Comparison of ENCODE assay signal across 8 cellular contexts in genomic region chr16:30893082-30893743, GRCh38. TPM values are rescaled to one million over a fixed set of nuclear protein-coding genes. Genes with fewer than 3 reads are reported as not detected.
DNase-seq lines count a peak whose midpoint lies in the region; ATAC-seq, FAIRE-seq and TF ChIP-seq lines count a peak whose summit lies in the region.

No MANE protein-coding gene starts in this region.

- no peak for ATAC-seq in activated CD4-positive, alpha-beta T cell treated with anti-CD3 and anti-CD28 coated beads for 36 hours
- no peak for ATAC-seq in HepG2

- H3K9me3 ChIP-seq in HUES6 (ENCODE audit: control insufficient read depth, insufficient read depth, low read depth, low read length): no peaks in the 10 kb centered on the region
- no peaks in the 10 kb centered on the region for H3K9me3 ChIP-seq in HepG2 (ENCODE audit: low read length)
- no peaks in the 10 kb centered on the region for H3K9me3 ChIP-seq in tibial artery

- peak overlapping the region; percentile 84 for H3K4me3 Mint-ChIP-seq in activated CD4-positive, alpha-beta T cell treated with anti-CD3 and anti-CD28 coated beads for 36 hours

- no peak overlapping the region for H2AFZ ChIP-seq in HepG2 (ENCODE audit: low read length)

- POLR2A ChIA-PET in activated CD4-positive, alpha-beta T cell treated with anti-CD3 and anti-CD28 coated beads for 36 hours (lab: Charles Lee): interaction anchor here (1.0 to 1.1 kb wide), 2 partner anchors 8 to 48 kb away, joined by 3 to 5 read pairs; no protein-coding TSS in a partner anchor
- POLR2A ChIA-PET in HepG2 (lab: Yijun Ruan, JAX): interaction anchor here (0.8 to 1.9 kb wide), 5 partner anchors 9 to 145 kb away, joined by 3 to 8 read pairs (median 6); partner anchors contain the start of genes FBXL19 and PHKG2

- TF ChIP-seq POLR2A in HepG2 (IDR thresholded peaks at IDR 0.05; ENCODE audit: insufficient read depth in 1 of 2, low read depth in 2 of 2, low read length in 2 of 2): no peak

- BruUV-seq in HepG2 (replicated peaks; lab: Mats Ljungman, UMichigan): no TSS peak

- H3K36me3 ChIP-seq in HUES6 (ENCODE audit: control insufficient read depth, insufficient read depth, low read length) (peaks cover 13% of the 10 kb centered on the region), HepG2 (replicated peaks in 1 of 2; ENCODE audit: control insufficient read depth in 1 of 2, insufficient read depth in 2 of 2, low read length in 2 of 2) (peaks cover 6 to 9% of the 10 kb centered on the region in 2 experiments; a peak in 4 of 5 replicates), tibial artery (peaks cover 13 to 41% (median 30%) of the 10 kb centered on the region in 3 donors)

- intact Hi-C loops in activated CD4-positive, alpha-beta T cell treated with anti-CD3 and anti-CD28 coated beads for 36 hours (cut with DNase I, micrococcal nuclease): no loop called here
- intact Hi-C loops in HepG2 (cut with micrococcal nuclease; ENCODE audit: unreplicated experiment): no loop called here
- intact Hi-C loops in tibial artery (cut with DNase I; ENCODE audit: low total_unique reads): no loop called here

- H3K79me2 ChIP-seq in HepG2 (ENCODE audit: insufficient read depth, low read length): peaks cover 8% of the 10 kb centered on the region

- no peaks in the 10 kb centered on the region for H3K9me3 Mint-ChIP-seq in activated CD4-positive, alpha-beta T cell treated with anti-CD3 and anti-CD28 coated beads for 36 hours (ENCODE audit: low read depth)

- peak overlapping the region; percentile 85 for H3K27ac Mint-ChIP-seq in activated CD4-positive, alpha-beta T cell treated with anti-CD3 and anti-CD28 coated beads for 36 hours

- CTCF ChIA-PET in activated CD4-positive, alpha-beta T cell treated with anti-CD3 and anti-CD28 coated beads for 36 hours (lab: Charles Lee): interaction anchor here (0.6 to 2.9 kb wide), 4 partner anchors 9 to 326 kb away, joined by 3 to 22 read pairs (median 4); no protein-coding TSS in a partner anchor
- CTCF ChIA-PET in HepG2 (lab: Yijun Ruan, JAX; ENCODE audit: low intra/inter-chr PET ratio, low total read pairs): interaction anchor here (2.0 kb wide), 1 partner anchor 48 kb away, joined by 10 read pairs; no protein-coding TSS in a partner anchor

- FAIRE-seq in HepG2 (lab: Jason Lieb, UNC): no peak

- no peak for TF ChIP-seq RAD21 in HepG2 (CRISPR knock-in tag; IDR thresholded peaks at IDR 0.05)

- TF ChIP-seq EP300 in HepG2 (IDR thresholded peaks at IDR 0.05; ENCODE audit: low read depth in 2 of 2, low read length in 2 of 2) (no peak), HepG2 (CRISPR knock-in tag; IDR thresholded peaks at IDR 0.05; ENCODE audit: borderline replicate concordance) (0 out of 2 replicates have a peak, but pooled peaks have one; percentile 10)

- H3K9ac ChIP-seq in HUES6 (ENCODE audit: low read length): peak overlapping the region; percentile 94
- H3K9ac ChIP-seq in HepG2 (ENCODE audit: insufficient read depth, low read depth, low read length): peak overlapping the region; percentile 99

- H3K27me3 ChIP-seq in HUES6 (ENCODE audit: control insufficient read depth, insufficient read depth, low read length): peaks cover 12% of the 10 kb centered on the region; the same call in 1 of the 2 replicates
- H3K27me3 ChIP-seq in HepG2 (ENCODE audit: control insufficient read depth in 1 of 2, insufficient read depth in 2 of 2, low read length in 2 of 2): no peaks in the 10 kb centered on the region
- H3K27me3 ChIP-seq in tibial artery: no peaks in the 10 kb centered on the region

- in situ Hi-C loops in astrocyte of the cerebellum (cut with HindIII; ENCODE audit: low sequenced_read_pairs): no loop called here
- in situ Hi-C loops in HepG2 (cut with HindIII; ENCODE audit: extremely low pct_ligation_motif_present, low pct_unique_long_range_greater_than_20kb): loop anchor here (10.0 kb wide), 1 partner anchor 48 kb away; no protein-coding TSS in a partner anchor

- no peak for TF ChIP-seq CTCF in astrocyte of the cerebellum (IDR thresholded peaks at IDR 0.05; ENCODE audit: low read depth, low read length, missing control alignments)
- peak; percentile 10; the same call in 1 of the 2 replicates for TF ChIP-seq CTCF in HepG2 (CRISPR knock-in tag; IDR thresholded peaks at IDR 0.05)
- TF ChIP-seq CTCF in tibial artery (IDR thresholded peaks at IDR 0.05): no peak

- WGBS in HepG2 (ENCODE audit: low lambda C conversion rate): 52% methylated on average over 9 of the region's 17 CpGs

- H3K27me3 Mint-ChIP-seq in activated CD4-positive, alpha-beta T cell treated with anti-CD3 and anti-CD28 coated beads for 36 hours: no peaks in the 10 kb centered on the region

- peaks cover 14% of the 10 kb centered on the region for H3K36me3 Mint-ChIP-seq in activated CD4-positive, alpha-beta T cell treated with anti-CD3 and anti-CD28 coated beads for 36 hours (ENCODE audit: low read depth)

- H3K4me3 ChIP-seq in HUES6 (ENCODE audit: low read depth, low read length) (peak overlapping the region; percentile 87), astrocyte of the cerebellum (ENCODE audit: low read depth, low read length) (peak overlapping the region; percentile 76), HepG2 (replicated peaks in 1 of 3; ENCODE audit: insufficient read depth in 1 of 3, low read depth in 2 of 3, low read length in 3 of 3) (peak overlapping the region; percentile 72 to 100 (median 84)), tibial artery (peak overlapping the region; percentile 81 to 98)

- H4K20me1 ChIP-seq in HepG2 (ENCODE audit: insufficient read depth, low read length): no peaks in the 10 kb centered on the region

- peaks cover 35% of the 10 kb centered on the region for H3K4me1 Mint-ChIP-seq in activated CD4-positive, alpha-beta T cell treated with anti-CD3 and anti-CD28 coated beads for 36 hours

- peak; percentile 44 for DNase-seq in activated CD4-positive, alpha-beta T cell treated with anti-CD3 and anti-CD28 coated beads for 36 hours
- DNase-seq in activated CD4-positive, alpha-beta T cell treated with anti-CD3 and anti-CD28 coated beads, Interleukin-2, amount 50 U/mL, for 4 hours: no peak
- DNase-seq in astrocyte of the cerebellum (ENCODE audit: low read depth): no peak
- DNase-seq in HepG2 (ENCODE audit: low spot score): no peak
- no peak for DNase-seq in tibial artery
- no peak for DNase-seq in retina
- no peak for DNase-seq in epidermal melanocyte (ENCODE audit: insufficient read length, low spot score)

- H3K27ac ChIP-seq in HUES6 (ENCODE audit: low read depth, low read length) (no peak overlapping the region), HepG2 (ENCODE audit: extremely low read length, insufficient read depth, low read length) (peak overlapping the region; percentile 65), tibial artery (peak overlapping the region; percentile 98 to 100)

- H3K4me1 ChIP-seq in HUES6 (ENCODE audit: control insufficient read depth, insufficient read depth, low read length) (peaks cover 27% of the 10 kb centered on the region), HepG2 (ENCODE audit: insufficient read depth, low read length) (peaks cover 51% of the 10 kb centered on the region), tibial artery (peaks cover 0 to 41% (median 40%) of the 10 kb centered on the region in 4 donors)

- peak overlapping the region; percentile 97 for H3K4me2 ChIP-seq in HepG2 (ENCODE audit: low read depth, low read length)

RNA-seq across cellular contexts. Expression of gene BCL7C, which starts 0.7 kb away (rescaled TPM):
- 10 to 100 TPM; 19.5 to 20.4 TPM for total RNA-seq in activated CD4-positive, alpha-beta T cell treated with anti-CD3 and anti-CD28 coated beads for 36 hours
- total RNA-seq in HepG2 (2016; rRNA removed; fragmentation: Illumina TruSeq; extraction: Trizol): 20.6 and 33.8 TPM in 2 replicates
- total RNA-seq in HepG2 (2016; cell fraction: cytosol; rRNA removed; fragmentation: Illumina TruSeq; extraction: Trizol; ENCODE audit: low read depth): 194 and 197 TPM in 2 replicates
- 22.9 and 35.1 TPM in 2 replicates for total RNA-seq in HepG2 (2016; cell fraction: insoluble cytoplasmic fraction; rRNA removed; fragmentation: Illumina TruSeq; extraction: Trizol)
- 119 and 127 TPM in 2 replicates for total RNA-seq in HepG2 (2016; cell fraction: membrane; rRNA removed; fragmentation: Illumina TruSeq; extraction: Trizol)
- 13.0 and 13.8 TPM in 2 replicates for total RNA-seq in HepG2 (2016; cell fraction: nucleus; rRNA removed; fragmentation: Illumina TruSeq; extraction: Trizol)
- 17.3 and 17.7 TPM in 2 replicates for polyA plus RNA-seq in HepG2 (2011; rRNA removed)
- 16.6 and 23.0 TPM in 2 replicates for polyA plus RNA-seq in HepG2 (2011; cell fraction: cytosol; rRNA removed)
- polyA plus RNA-seq in HepG2 (2011; cell fraction: nucleus; rRNA removed): 6.8 and 7.6 TPM in 2 replicates
- polyA plus RNA-seq in HepG2 (2012): 9.5 and 11.7 TPM in 2 replicates
- polyA plus RNA-seq in HepG2 (2016; cell fraction: cytosol; fragmentation: Illumina TruSeq; extraction: Trizol; ENCODE audit: low read depth): 217 TPM in 2 replicates
- 24.4 and 25.8 TPM in 2 replicates for polyA plus RNA-seq in HepG2 (2016; cell fraction: insoluble cytoplasmic fraction; fragmentation: Illumina TruSeq; extraction: Trizol; ENCODE audit: low read depth)
- polyA plus RNA-seq in HepG2 (2016; cell fraction: membrane; fragmentation: Illumina TruSeq; extraction: Trizol; ENCODE audit: low read depth): 119 and 124 TPM in 2 replicates
- 23.8 and 25.6 TPM in 2 replicates for polyA plus RNA-seq in HepG2 (2016; cell fraction: nucleus; fragmentation: Illumina TruSeq; extraction: Trizol; ENCODE audit: insufficient read depth, low read depth)
- polyA minus RNA-seq in HepG2 (2011; rRNA and poly(A)+ RNA removed; ENCODE audit: low replicate concordance): 4.2 and 4.3 TPM in 2 replicates
- polyA minus RNA-seq in HepG2 (2011; cell fraction: cytosol; rRNA and poly(A)+ RNA removed): 5.2 and 7.2 TPM in 2 replicates
- 3.6 and 3.9 TPM in 2 replicates for polyA minus RNA-seq in HepG2 (2011; cell fraction: nucleus; rRNA and poly(A)+ RNA removed)

RNA-seq across cellular contexts. Expression of gene CTF1, which starts 3.2 kb away (rescaled TPM):
- total RNA-seq in activated CD4-positive, alpha-beta T cell treated with anti-CD3 and anti-CD28 coated beads for 36 hours: under 1 TPM; 0.18 TPM
- total RNA-seq in HepG2 (2016; rRNA removed; fragmentation: Illumina TruSeq; extraction: Trizol): 0.11 and 0.13 TPM in 2 replicates
- total RNA-seq in HepG2 (2016; cell fraction: cytosol; rRNA removed; fragmentation: Illumina TruSeq; extraction: Trizol; ENCODE audit: low read depth): 0.18 and 0.20 TPM in 2 replicates
- 0.19 TPM in 1 of 2 replicates, not detected in the other for total RNA-seq in HepG2 (2016; cell fraction: insoluble cytoplasmic fraction; rRNA removed; fragmentation: Illumina TruSeq; extraction: Trizol)
- total RNA-seq in HepG2 (2016; cell fraction: membrane; rRNA removed; fragmentation: Illumina TruSeq; extraction: Trizol): 0.19 and 0.31 TPM in 2 replicates
- total RNA-seq in HepG2 (2016; cell fraction: nucleus; rRNA removed; fragmentation: Illumina TruSeq; extraction: Trizol): not detected in 2 replicates
- polyA plus RNA-seq in HepG2 (2011; rRNA removed): 1.8 and 2.6 TPM in 2 replicates
- polyA plus RNA-seq in HepG2 (2011; cell fraction: cytosol; rRNA removed): 1.5 and 1.6 TPM in 2 replicates
- polyA plus RNA-seq in HepG2 (2011; cell fraction: nucleus; rRNA removed): 1.7 and 2.3 TPM in 2 replicates
- polyA plus RNA-seq in HepG2 (2012): 0.57 and 0.99 TPM in 2 replicates
- 0.20 and 0.23 TPM in 2 replicates for polyA plus RNA-seq in HepG2 (2016; cell fraction: cytosol; fragmentation: Illumina TruSeq; extraction: Trizol; ENCODE audit: low read depth)
- polyA plus RNA-seq in HepG2 (2016; cell fraction: insoluble cytoplasmic fraction; fragmentation: Illumina TruSeq; extraction: Trizol; ENCODE audit: low read depth): 0.44 and 0.81 TPM in 2 replicates
- 0.44 and 0.47 TPM in 2 replicates for polyA plus RNA-seq in HepG2 (2016; cell fraction: membrane; fragmentation: Illumina TruSeq; extraction: Trizol; ENCODE audit: low read depth)
- polyA plus RNA-seq in HepG2 (2016; cell fraction: nucleus; fragmentation: Illumina TruSeq; extraction: Trizol; ENCODE audit: insufficient read depth, low read depth): 0.28 and 0.49 TPM in 2 replicates
- 0.94 and 3.5 TPM in 2 replicates for polyA minus RNA-seq in HepG2 (2011; rRNA and poly(A)+ RNA removed; ENCODE audit: low replicate concordance)
- polyA minus RNA-seq in HepG2 (2011; cell fraction: cytosol; rRNA and poly(A)+ RNA removed): 0.49 and 0.97 TPM in 2 replicates
- 0.25 and 0.77 TPM in 2 replicates for polyA minus RNA-seq in HepG2 (2011; cell fraction: nucleus; rRNA and poly(A)+ RNA removed)

RNA-seq across cellular contexts. Expression of gene FBXL19, which starts 30.2 kb away (rescaled TPM):
- total RNA-seq in activated CD4-positive, alpha-beta T cell treated with anti-CD3 and anti-CD28 coated beads for 36 hours: 10 to 100 TPM; 23.7 to 31.4 TPM
- total RNA-seq in HepG2 (2016; rRNA removed; fragmentation: Illumina TruSeq; extraction: Trizol): 7.4 and 13.7 TPM in 2 replicates
- total RNA-seq in HepG2 (2016; cell fraction: cytosol; rRNA removed; fragmentation: Illumina TruSeq; extraction: Trizol; ENCODE audit: low read depth): 0.88 and 1.0 TPM in 2 replicates
- 7.5 and 14.8 TPM in 2 replicates for total RNA-seq in HepG2 (2016; cell fraction: insoluble cytoplasmic fraction; rRNA removed; fragmentation: Illumina TruSeq; extraction: Trizol)
- 3.5 and 3.7 TPM in 2 replicates for total RNA-seq in HepG2 (2016; cell fraction: membrane; rRNA removed; fragmentation: Illumina TruSeq; extraction: Trizol)
- total RNA-seq in HepG2 (2016; cell fraction: nucleus; rRNA removed; fragmentation: Illumina TruSeq; extraction: Trizol): 7.2 and 8.5 TPM in 2 replicates
- 6.0 and 10.1 TPM in 2 replicates for polyA plus RNA-seq in HepG2 (2011; rRNA removed)
- 4.8 and 8.3 TPM in 2 replicates for polyA plus RNA-seq in HepG2 (2011; cell fraction: cytosol; rRNA removed)
- polyA plus RNA-seq in HepG2 (2011; cell fraction: nucleus; rRNA removed): 32.6 and 42.1 TPM in 2 replicates
- 6.0 and 7.5 TPM in 2 replicates for polyA plus RNA-seq in HepG2 (2012)
- 0.59 and 0.62 TPM in 2 replicates for polyA plus RNA-seq in HepG2 (2016; cell fraction: cytosol; fragmentation: Illumina TruSeq; extraction: Trizol; ENCODE audit: low read depth)
- polyA plus RNA-seq in HepG2 (2016; cell fraction: insoluble cytoplasmic fraction; fragmentation: Illumina TruSeq; extraction: Trizol; ENCODE audit: low read depth): 8.3 and 8.7 TPM in 2 replicates
- polyA plus RNA-seq in HepG2 (2016; cell fraction: membrane; fragmentation: Illumina TruSeq; extraction: Trizol; ENCODE audit: low read depth): 2.0 and 2.5 TPM in 2 replicates
- 18.4 and 19.3 TPM in 2 replicates for polyA plus RNA-seq in HepG2 (2016; cell fraction: nucleus; fragmentation: Illumina TruSeq; extraction: Trizol; ENCODE audit: insufficient read depth, low read depth)
- polyA minus RNA-seq in HepG2 (2011; rRNA and poly(A)+ RNA removed; ENCODE audit: low replicate concordance): 9.2 and 19.5 TPM in 2 replicates
- polyA minus RNA-seq in HepG2 (2011; cell fraction: cytosol; rRNA and poly(A)+ RNA removed): 8.9 and 9.6 TPM in 2 replicates
- 6.3 and 7.0 TPM in 2 replicates for polyA minus RNA-seq in HepG2 (2011; cell fraction: nucleus; rRNA and poly(A)+ RNA removed)

RNA-seq across cellular contexts. Expression of gene ORAI3, which starts 55.7 kb away (rescaled TPM):
- total RNA-seq in activated CD4-positive, alpha-beta T cell treated with anti-CD3 and anti-CD28 coated beads for 36 hours: 1 to 10 TPM; 6.9 to 7.9 TPM
- total RNA-seq in HepG2 (2016; rRNA removed; fragmentation: Illumina TruSeq; extraction: Trizol): 6.3 and 11.4 TPM in 2 replicates
- total RNA-seq in HepG2 (2016; cell fraction: cytosol; rRNA removed; fragmentation: Illumina TruSeq; extraction: Trizol; ENCODE audit: low read depth): 3.1 and 3.3 TPM in 2 replicates
- total RNA-seq in HepG2 (2016; cell fraction: insoluble cytoplasmic fraction; rRNA removed; fragmentation: Illumina TruSeq; extraction: Trizol): 6.8 and 11.0 TPM in 2 replicates
- 6.6 and 6.9 TPM in 2 replicates for total RNA-seq in HepG2 (2016; cell fraction: membrane; rRNA removed; fragmentation: Illumina TruSeq; extraction: Trizol)
- total RNA-seq in HepG2 (2016; cell fraction: nucleus; rRNA removed; fragmentation: Illumina TruSeq; extraction: Trizol): 9.5 and 9.8 TPM in 2 replicates
- polyA plus RNA-seq in HepG2 (2011; rRNA removed): 32.0 and 41.3 TPM in 2 replicates
- polyA plus RNA-seq in HepG2 (2011; cell fraction: cytosol; rRNA removed): 40.6 and 43.1 TPM in 2 replicates
- polyA plus RNA-seq in HepG2 (2011; cell fraction: nucleus; rRNA removed): 24.2 and 26.2 TPM in 2 replicates
- polyA plus RNA-seq in HepG2 (2012): 8.4 and 8.8 TPM in 2 replicates
- polyA plus RNA-seq in HepG2 (2016; cell fraction: cytosol; fragmentation: Illumina TruSeq; extraction: Trizol; ENCODE audit: low read depth): 2.0 and 3.1 TPM in 2 replicates
- polyA plus RNA-seq in HepG2 (2016; cell fraction: insoluble cytoplasmic fraction; fragmentation: Illumina TruSeq; extraction: Trizol; ENCODE audit: low read depth): 6.2 and 7.6 TPM in 2 replicates
- polyA plus RNA-seq in HepG2 (2016; cell fraction: membrane; fragmentation: Illumina TruSeq; extraction: Trizol; ENCODE audit: low read depth): 4.8 and 5.1 TPM in 2 replicates
- 14.8 and 15.7 TPM in 2 replicates for polyA plus RNA-seq in HepG2 (2016; cell fraction: nucleus; fragmentation: Illumina TruSeq; extraction: Trizol; ENCODE audit: insufficient read depth, low read depth)
- polyA minus RNA-seq in HepG2 (2011; rRNA and poly(A)+ RNA removed; ENCODE audit: low replicate concordance): 9.3 and 112 TPM in 2 replicates
- 19.9 and 21.3 TPM in 2 replicates for polyA minus RNA-seq in HepG2 (2011; cell fraction: cytosol; rRNA and poly(A)+ RNA removed)
- 9.7 and 16.2 TPM in 2 replicates for polyA minus RNA-seq in HepG2 (2011; cell fraction: nucleus; rRNA and poly(A)+ RNA removed)
